In the genomic region with DNA sequence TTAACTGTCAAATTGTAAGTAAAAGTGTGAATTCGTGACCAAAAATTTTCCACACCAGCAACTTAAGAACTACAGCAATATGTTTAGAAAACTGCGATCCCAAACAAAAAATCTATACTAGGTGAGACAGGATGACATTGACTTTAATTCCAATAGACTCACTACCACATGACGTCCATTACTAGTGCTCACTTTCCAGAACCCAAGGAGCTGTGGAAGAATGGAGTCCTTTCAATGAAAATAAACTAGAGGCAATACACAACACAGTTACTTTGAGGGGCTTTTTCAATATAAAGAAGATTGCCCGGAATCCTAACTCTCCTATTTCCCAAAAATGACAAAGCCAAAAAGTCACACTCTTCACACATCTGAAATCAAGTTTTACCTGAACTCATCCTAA, we compare ENCODE assay signal across 8 cellular contexts. TPM values are rescaled to one million over a fixed set of nuclear protein-coding genes. Genes with fewer than 3 reads are reported as not detected.
A peak's percentile ranks its signal among the peaks of the same experiment; 100 is the strongest.
DNase-seq lines count a peak whose midpoint lies in the region; TF ChIP-seq lines count a peak whose summit lies in the region.

No MANE protein-coding gene starts in this region.

- in situ Hi-C loops in mammary epithelial cell (cut with MboI; ENCODE audit: low sequenced_read_pairs in 2 of 2) = no loop called here

- H3K36me3 Mint-ChIP-seq in activated naive CD4-positive, alpha-beta T cell treated with anti-CD3 and anti-CD28 coated beads, Interleukin-2, amount 50 U/mL, for 24 hours = no peaks in the 10 kb centered on the region

- CTCF ChIA-PET in mammary epithelial cell (lab: Charles Lee; ENCODE audit: low non-redundant PET) = no interaction called here

- no peak for TF ChIP-seq CTCF in mammary epithelial cell (conservative IDR thresholded peaks at IDR 0.05 in 1 of 2, IDR thresholded peaks at IDR 0.05 in 1 of 2; ENCODE audit: extremely low read depth in 1 of 2, insufficient read depth in 1 of 2, low read depth in 1 of 2, low read length in 2 of 2)

- dilution Hi-C loops in mammary epithelial cell (cut with HindIII; ENCODE audit: low sequenced_read_pairs) = no loop called here

- no peaks in the 10 kb centered on the region for H4K20me1 ChIP-seq in mammary epithelial cell (ENCODE audit: insufficient read depth, low read length)

- intact Hi-C loops in mammary epithelial cell (cut with micrococcal nuclease) = loop anchor here (2.0 to 5.0 kb wide), 4 partner anchors 29 to 126 kb away; no protein-coding TSS in a partner anchor

- WGBS in mammary epithelial cell (ENCODE audit: low coverage, missing lambda C conversion rate) = 0% methylated on average over 4 of the region's 4 CpGs
- WGBS in urinary bladder = 49% methylated on average over 4 of the region's 4 CpGs

- H3K9me3 Mint-ChIP-seq in activated naive CD4-positive, alpha-beta T cell treated with anti-CD3 and anti-CD28 coated beads, Interleukin-2, amount 50 U/mL, for 24 hours = no peaks in the 10 kb centered on the region

- H2AFZ ChIP-seq in mammary epithelial cell (ENCODE audit: low read depth, low read length) = peak overlapping the region; percentile 99

- H3K4me3 ChIP-seq in mammary epithelial cell (replicated peaks in 1 of 3; ENCODE audit: insufficient read depth in 1 of 3, low read depth in 2 of 3, low read length in 3 of 3) = peak overlapping the region; percentile 79 to 92 (median 90)
- peak overlapping the region; percentile 69 to 96 for H3K4me3 ChIP-seq in mucosa of rectum (ENCODE audit: low read length in 2 of 2)
- H3K4me3 ChIP-seq in urinary bladder (ENCODE audit: low read depth, low read length) = peak overlapping the region; percentile 78

- H3K27me3 ChIP-seq in mammary epithelial cell (ENCODE audit: insufficient read depth, low read length) (no peaks in the 10 kb centered on the region), mucosa of rectum (ENCODE audit: control insufficient read depth in 2 of 2, insufficient read depth in 2 of 2, low read length in 2 of 2) (no peaks in the 10 kb centered on the region)

- peak overlapping the region; percentile 5 for H3K27ac Mint-ChIP-seq in activated naive CD4-positive, alpha-beta T cell treated with anti-CD3 and anti-CD28 coated beads, Interleukin-2, amount 50 U/mL, for 24 hours

- H3K4me1 ChIP-seq in mammary epithelial cell (ENCODE audit: insufficient read depth, low read length) (peaks cover 14% of the 10 kb centered on the region), mucosa of rectum (ENCODE audit: control insufficient read depth in 2 of 2, insufficient read depth in 2 of 2, low read length in 2 of 2) (peaks cover 0 to 14% of the 10 kb centered on the region in 2 donors), urinary bladder (ENCODE audit: insufficient read depth) (no peaks in the 10 kb centered on the region)

- no peak for DNase-seq in activated naive CD4-positive, alpha-beta T cell (lab: John Stamatoyannopoulos, UW)
- DNase-seq in mammary epithelial cell (peak; percentile 31), CD1c-positive myeloid dendritic cell (ENCODE audit: extremely low spot score) (no peak), NCI-H2081 treated with DMSO at 0.1 percent for 48 hours (lab: John Stamatoyannopoulos, UW) (no peak)
- no peak for DNase-seq in activated CD8-positive, alpha-beta memory T cell treated with anti-CD3 and anti-CD28 coated beads, Interleukin-2, amount 50 U/mL, for 48 hours

- H3K27ac ChIP-seq in mammary epithelial cell (ENCODE audit: insufficient read depth, low read depth, low read length) (peak overlapping the region; percentile 67), mucosa of rectum (ENCODE audit: low read depth in 2 of 2, low read length in 2 of 2) (peak overlapping the region; percentile 89 to 92), urinary bladder (ENCODE audit: low read depth) (no peak overlapping the region)

- TSS peak; percentile 30 for BruUV-seq in mammary epithelial cell (replicated peaks; lab: Mats Ljungman, UMichigan)

- peak overlapping the region; percentile 94 for H3K4me3 Mint-ChIP-seq in activated naive CD4-positive, alpha-beta T cell treated with anti-CD3 and anti-CD28 coated beads, Interleukin-2, amount 50 U/mL, for 24 hours

- H3K36me3 ChIP-seq in mammary epithelial cell (ENCODE audit: insufficient read depth, low read length) (no peaks in the 10 kb centered on the region), mucosa of rectum (ENCODE audit: control insufficient read depth in 2 of 2, insufficient read depth in 2 of 2, low read length in 2 of 2) (peaks cover 0 to 2% of the 10 kb centered on the region in 2 donors), urinary bladder (ENCODE audit: insufficient read depth) (no peaks in the 10 kb centered on the region)

- no peaks in the 10 kb centered on the region for H3K9me3 ChIP-seq in mammary epithelial cell (replicated peaks; ENCODE audit: insufficient read depth, low read length)
- H3K9me3 ChIP-seq in mucosa of rectum (ENCODE audit: control insufficient read depth in 2 of 2, low read length in 2 of 2) = no peaks in the 10 kb centered on the region

- peaks cover 37% of the 10 kb centered on the region for H3K27me3 Mint-ChIP-seq in activated naive CD4-positive, alpha-beta T cell treated with anti-CD3 and anti-CD28 coated beads, Interleukin-2, amount 50 U/mL, for 24 hours

- peak overlapping the region; percentile 100 for H3K4me2 ChIP-seq in mammary epithelial cell (ENCODE audit: insufficient read depth, low read depth, low read length)

- peaks cover 16% of the 10 kb centered on the region for H3K4me1 Mint-ChIP-seq in activated naive CD4-positive, alpha-beta T cell treated with anti-CD3 and anti-CD28 coated beads, Interleukin-2, amount 50 U/mL, for 24 hours

- H3K9ac ChIP-seq in mammary epithelial cell (ENCODE audit: insufficient read depth, low read length) = peak overlapping the region; percentile 87
- peak overlapping the region; percentile 81 to 96 for H3K9ac ChIP-seq in mucosa of rectum (ENCODE audit: low read depth in 1 of 2, low read length in 2 of 2)

- H3K79me2 ChIP-seq in mammary epithelial cell (ENCODE audit: insufficient read depth, low read length) = peaks cover 57% of the 10 kb centered on the region

RNA-seq across cellular contexts. Expression of gene EPS8, which starts 1.4 kb away (rescaled TPM):
- total RNA-seq in mammary epithelial cell (10 to 100 TPM; 28.9 to 51.7 TPM), urinary bladder (133 TPM)
- polyA plus RNA-seq in mammary epithelial cell (35.2 TPM), urinary bladder (68.9 TPM)
- polyA minus RNA-seq in mammary epithelial cell = 36.3 TPM
